In genomic region chr4:153497091-153497531, GRCh38 we compare ENCODE assay signal across 9 cellular contexts. TPM values are rescaled to one million over a fixed set of nuclear protein-coding genes. Genes with fewer than 3 reads are reported as not detected.
A peak's percentile ranks its signal among the peaks of the same experiment; 100 is the strongest.
DNase-seq lines count a peak whose midpoint lies in the region; ATAC-seq, FAIRE-seq and TF ChIP-seq lines count a peak whose summit lies in the region.
"Had no signal": no experiment of that assay in that cellular context is flagged by ENCODE, and none has a peak within 500 bp of the region (broad histone marks: within the 10 kb centered on the region; RNA-seq: fewer than 3 reads in every experiment).

No MANE protein-coding gene starts in this region.

- no peaks in the 10 kb centered on the region for H3K36me3 ChIP-seq in heart right ventricle

- POLR2A ChIA-PET in T-cell (lab: Charles Lee), result interaction anchor here in 1 of 2 donors (0.7 to 1.2 kb wide), 5 partner anchors 14 to 28 kb away, joined by 3 to 5 read pairs (median 3); no protein-coding TSS in a partner anchor

- no peaks in the 10 kb centered on the region for H3K9me3 Mint-ChIP-seq in T-cell

- H3K36me3 Mint-ChIP-seq in T-cell, result peaks cover 12% of the 10 kb centered on the region

- in situ Hi-C loops in GM13977 (cut with MboI; ENCODE audit: low pct_unique_long_range_greater_than_20kb, low sequenced_read_pairs, unreplicated experiment), result no loop called here

- CTCF ChIA-PET in T-cell (lab: Charles Lee), result interaction anchor here (0.6 to 2.1 kb wide), 11 partner anchors 9 to 77 kb away, joined by 3 to 11 read pairs (median 5); partner anchors contain the start of gene TMEM131L (in 2 of the 2)

- no peaks in the 10 kb centered on the region for H3K9me3 ChIP-seq in heart right ventricle

- peaks cover 0 to 65% (median 38%) of the 10 kb centered on the region in 9 donors for H3K4me1 ChIP-seq in heart right ventricle

- no peaks in the 10 kb centered on the region for H3K27me3 Mint-ChIP-seq in T-cell

- H3K27ac ChIP-seq in heart right ventricle, result peak overlapping the region in 7 of 10 donors; percentile 61 to 77 (median 69)
- H3K27ac ChIP-seq: C4-2B had no signal

- H3K4me3 Mint-ChIP-seq in T-cell, result peak overlapping the region; percentile 66 to 76 (median 74)

- no peak for FAIRE-seq in D721Med (lab: Jason Lieb, UNC)

- peaks cover 92 to 94% (median 93%) of the 10 kb centered on the region in 3 donors for H3K4me1 Mint-ChIP-seq in T-cell

- 50 to 59% methylated on average over 4 of the region's 4 CpGs for WGBS in heart right ventricle, 2 donors

- intact Hi-C loops in heart right ventricle (cut with DNase I), result loop anchor here in 1 of 10 donors (5.0 kb wide), 1 partner anchor 35 kb away; no protein-coding TSS in a partner anchor
- intact Hi-C loops in Right ventricle myocardium inferior (cut with DNase I), result no loop called here

- H3K27ac Mint-ChIP-seq in T-cell, result peak overlapping the region; percentile 95 to 99

- H3K4me3 ChIP-seq in heart right ventricle (no peak overlapping the region), choroid plexus epithelial cell (ENCODE audit: low read depth, low read length) (no peak overlapping the region)

- no peak for DNase-seq in heart right ventricle
- no peak for DNase-seq in Right ventricle myocardium inferior (ENCODE audit: missing footprints)
- peak in 31 of 34 experiments; percentile 33 to 71 (median 53) for DNase-seq in T-cell
- DNase-seq in choroid plexus epithelial cell (ENCODE audit: low read depth), result peak; percentile 63
- peak; percentile 58 for DNase-seq in stimulated activated CD4-positive, alpha-beta T cell treated with anti-CD3 and anti-CD28 coated beads, Interleukin-2, amount 100 ng/mL, for 4 hours (ENCODE audit: low read depth)
- no peak for DNase-seq in KG1 (lab: John Stamatoyannopoulos, UW)
- no peak for DNase-seq in GM13977 (ENCODE audit: low spot score)
- DNase-seq in D721Med (ENCODE audit: insufficient read length, low spot score), result no peak

- no peaks in the 10 kb centered on the region for H3K27me3 ChIP-seq in heart right ventricle

- no peak for TF ChIP-seq CTCF in heart right ventricle (IDR thresholded peaks at IDR 0.05)
- TF ChIP-seq CTCF in choroid plexus epithelial cell (conservative IDR thresholded peaks at IDR 0.05; ENCODE audit: low read depth, low read length), result no peak
- TF ChIP-seq CTCF in GM13977 (IDR thresholded peaks at IDR 0.05; ENCODE audit: extremely low read depth, insufficient read depth, missing control alignments), result no peak
- no peak for TF ChIP-seq CTCF in D721Med (IDR thresholded peaks at IDR 0.05; ENCODE audit: insufficient read depth, missing control alignments)

- peak in 5 of 8 donors; percentile 3 to 31 (median 16) for ATAC-seq in heart right ventricle
- ATAC-seq in Right ventricle myocardium inferior, result no peak
- peak; percentile 84 to 91 (median 90) for ATAC-seq in T-cell (replicated peaks in 1 of 4)

RNA-seq across cellular contexts. Expression of gene TMEM131L, which starts 31.0 kb away (rescaled TPM):
- total RNA-seq in heart right ventricle (10 to 100 TPM in 9 of 10 donors, 1 to 10 TPM in 1; 9.1 to 33.6 (median 20.0) TPM), Right ventricle myocardium inferior (14.4 TPM), T-cell (100 to 1,000 TPM in 1 of 5 donors, 10 to 100 TPM in 4; 60.7 to 115 (median 72.6) TPM)
- 1 to 10 TPM; 2.7 to 3.7 TPM for polyA plus RNA-seq in heart right ventricle

Comparison
In these comparisons a context has a peak if more than half of its experiments do, and no peak if none do; other contexts are left out.
1. DNase-seq: peak in T-cell (31 of 34), choroid plexus epithelial cell (single experiment) and stimulated activated CD4-positive, alpha-beta T cell treated with anti-CD3 and anti-CD28 coated beads, Interleukin-2, amount 100 ng/mL, for 4 hours (single experiment); none in heart right ventricle (0 of 2), Right ventricle myocardium inferior (single experiment), KG1 (single experiment), GM13977 (single experiment) and D721Med (single experiment).